In genomic region chr5:96410013-96410412, GRCh38 we compare ENCODE assay signal across 23 cellular contexts. TPM values are rescaled to one million over a fixed set of nuclear protein-coding genes. Genes with fewer than 3 reads are reported as not detected.
DNase-seq lines count a peak whose midpoint lies in the region; ATAC-seq and TF ChIP-seq lines count a peak whose summit lies in the region.
"Had no signal": no experiment of that assay in that cellular context is flagged by ENCODE, and none has a peak within 500 bp of the region (broad histone marks: within the 10 kb centered on the region; RNA-seq: fewer than 3 reads in every experiment).

No MANE protein-coding gene starts in this region.

- no peaks in the 10 kb centered on the region for H3K9me3 ChIP-seq in osteoblast (ENCODE audit: low read depth, low read length)
- no peaks in the 10 kb centered on the region for H3K9me3 ChIP-seq in CD8-positive, alpha-beta T cell (ENCODE audit: low read length)
- H3K9me3 ChIP-seq: BLaER1, MG63 had no signal

- no peaks in the 10 kb centered on the region for H3K36me3 ChIP-seq in osteoblast (ENCODE audit: insufficient read depth, low read length)
- H3K36me3 ChIP-seq in CD8-positive, alpha-beta T cell (ENCODE audit: insufficient read depth, low read length): no peaks in the 10 kb centered on the region
- H3K36me3 ChIP-seq: BLaER1, MG63 had no signal

- ATAC-seq in CD8-positive, alpha-beta T cell: no peak
- ATAC-seq in activated T-cell treated with anti-CD3 and anti-CD28 coated beads, Interleukin-2, amount 50 U/mL, for 4 hours: no peak
- no peak for ATAC-seq in T-cell (replicated peaks in 1 of 4)
- ATAC-seq: HepG2 had no signal

- H2AFZ ChIP-seq in osteoblast (ENCODE audit: low read length): no peak overlapping the region
- H2AFZ ChIP-seq: PC-9 had no signal

- H3K4me3 ChIP-seq in epithelial cell of esophagus (ENCODE audit: low read length) (no peak overlapping the region), osteoblast (ENCODE audit: insufficient read depth, low read length) (no peak overlapping the region)
- no peak overlapping the region for H3K4me3 ChIP-seq in CD8-positive, alpha-beta T cell (ENCODE audit: low read depth, low read length)
- H3K4me3 ChIP-seq: BLaER1, MG63, PC-9 had no signal

- intact Hi-C loops in CD8-positive, alpha-beta T cell (cut with DNase I, micrococcal nuclease): no loop called here

- no peaks in the 10 kb centered on the region for H4K20me1 ChIP-seq in osteoblast (ENCODE audit: insufficient read depth, low read length)
- H4K20me1 ChIP-seq: BLaER1 had no signal

- H3K4me3 Mint-ChIP-seq in CD8-positive, alpha-beta T cell: no peak overlapping the region
- H3K4me3 Mint-ChIP-seq in activated T-cell treated with anti-CD3 and anti-CD28 coated beads, Interleukin-2, amount 50 U/mL, for 4 hours: no peak overlapping the region
- H3K4me3 Mint-ChIP-seq in T-cell: no peak overlapping the region
- H3K4me3 Mint-ChIP-seq: CD4-positive, CD25-positive, alpha-beta regulatory T cell had no signal

- CTCF ChIA-PET in RWPE1 (lab: Yijun Ruan, JAX) (interaction anchor here (0.6 kb wide), 1 partner anchor 51 kb away, joined by 3 read pairs; no protein-coding TSS in a partner anchor), T-cell (lab: Charles Lee) (no interaction called here)
- CTCF ChIA-PET in CD8-positive, alpha-beta T cell (lab: Charles Lee): no interaction called here

- H3K27me3 ChIP-seq in osteoblast (ENCODE audit: insufficient read depth, low read length): no peaks in the 10 kb centered on the region
- H3K27me3 ChIP-seq in CD8-positive, alpha-beta T cell (ENCODE audit: insufficient read depth, low read length): no peaks in the 10 kb centered on the region
- H3K27me3 ChIP-seq: BLaER1, MG63 had no signal

- H3K27me3 Mint-ChIP-seq in CD8-positive, alpha-beta T cell (ENCODE audit: low read depth): peaks cover 4% of the 10 kb centered on the region
- H3K27me3 Mint-ChIP-seq in activated T-cell treated with anti-CD3 and anti-CD28 coated beads, Interleukin-2, amount 50 U/mL, for 4 hours (ENCODE audit: low read depth): peaks cover 3% of the 10 kb centered on the region
- peaks cover 4 to 7% of the 10 kb centered on the region in 2 donors for H3K27me3 Mint-ChIP-seq in T-cell

- H3K36me3 Mint-ChIP-seq in CD8-positive, alpha-beta T cell: no peaks in the 10 kb centered on the region
- H3K36me3 Mint-ChIP-seq in activated T-cell treated with anti-CD3 and anti-CD28 coated beads, Interleukin-2, amount 50 U/mL, for 4 hours (ENCODE audit: insufficient read depth): no peaks in the 10 kb centered on the region
- H3K36me3 Mint-ChIP-seq in T-cell: no peaks in the 10 kb centered on the region
- H3K36me3 Mint-ChIP-seq: CD4-positive, CD25-positive, alpha-beta regulatory T cell had no signal

- H3K4me1 Mint-ChIP-seq in CD8-positive, alpha-beta T cell (ENCODE audit: low read depth): no peaks in the 10 kb centered on the region
- H3K4me1 Mint-ChIP-seq in activated T-cell treated with anti-CD3 and anti-CD28 coated beads, Interleukin-2, amount 50 U/mL, for 4 hours (ENCODE audit: low read depth): no peaks in the 10 kb centered on the region
- H3K4me1 Mint-ChIP-seq in T-cell: no peaks in the 10 kb centered on the region
- H3K4me1 Mint-ChIP-seq: CD4-positive, CD25-positive, alpha-beta regulatory T cell had no signal

- no peak overlapping the region for H3K27ac Mint-ChIP-seq in CD8-positive, alpha-beta T cell
- H3K27ac Mint-ChIP-seq in T-cell: no peak overlapping the region
- H3K27ac Mint-ChIP-seq: CD4-positive, CD25-positive, alpha-beta regulatory T cell had no signal

- no peaks in the 10 kb centered on the region for H3K9me3 Mint-ChIP-seq in CD8-positive, alpha-beta T cell
- no peaks in the 10 kb centered on the region for H3K9me3 Mint-ChIP-seq in activated T-cell treated with anti-CD3 and anti-CD28 coated beads, Interleukin-2, amount 50 U/mL, for 4 hours
- no peaks in the 10 kb centered on the region for H3K9me3 Mint-ChIP-seq in T-cell
- H3K9me3 Mint-ChIP-seq: CD4-positive, CD25-positive, alpha-beta regulatory T cell had no signal

- peak overlapping the region; percentile 12 for H3K4me2 ChIP-seq in osteoblast (ENCODE audit: insufficient read depth, low read length)
- H3K4me2 ChIP-seq: BLaER1, PC-9 had no signal

- POLR2A ChIA-PET in RWPE1 (lab: Yijun Ruan, JAX; ENCODE audit: low non-redundant PET) (no interaction called here), T-cell (lab: Charles Lee) (no interaction called here)
- POLR2A ChIA-PET in CD8-positive, alpha-beta T cell (lab: Charles Lee): no interaction called here

- no peaks in the 10 kb centered on the region for H3K79me2 ChIP-seq in osteoblast (ENCODE audit: insufficient read depth, low read length)

- DNase-seq in ELR (ENCODE audit: low read depth): peak; percentile 43
- no peak for DNase-seq in RWPE1 (ENCODE audit: low spot score)
- DNase-seq in epithelial cell of esophagus (ENCODE audit: low read depth): peak; percentile 39
- peak; percentile 38 for DNase-seq in osteoblast (ENCODE audit: insufficient read length, low spot score, missing footprints)
- DNase-seq in CD8-positive, alpha-beta T cell: no peak
- DNase-seq in activated T-cell treated with anti-CD3 and anti-CD28 coated beads, Interleukin-2, amount 50 U/mL, for 4 hours: no peak
- DNase-seq in activated CD8-positive, alpha-beta memory T cell treated with anti-CD3 and anti-CD28 coated beads, Interleukin-2, amount 50 U/mL, for 48 hours: no peak
- no peak for DNase-seq in T-cell
- DNase-seq: CD4-positive, CD25-positive, alpha-beta regulatory T cell; GDM1; Kasumi-1; MG63; NCI-H1105 treated with DMSO at 0.1 percent for 48 hours; NCI-H146; NCI-H1930; NCI-H2107; NCI-H526 treated with DMSO at 0.1 percent for 48 hours; PC-9; RPMI8226; SHP77 treated with DMSO at 0.1 percent for 48 hours had no signal

- no peak for TF ChIP-seq CTCF in RWPE1 (conservative IDR thresholded peaks at IDR 0.05; ENCODE audit: low read depth)
- TF ChIP-seq CTCF in epithelial cell of esophagus (IDR thresholded peaks at IDR 0.05; ENCODE audit: insufficient read depth, low read depth, low read length, missing control alignments): no peak
- TF ChIP-seq CTCF in osteoblast (IDR thresholded peaks at IDR 0.05; ENCODE audit: extremely low read depth, low read depth, low read length): no peak
- TF ChIP-seq CTCF in CD8-positive, alpha-beta T cell (IDR thresholded peaks at IDR 0.05): no peak

- H3K4me1 ChIP-seq in osteoblast (ENCODE audit: insufficient read depth, low read length): peaks cover 33% of the 10 kb centered on the region
- no peaks in the 10 kb centered on the region for H3K4me1 ChIP-seq in CD8-positive, alpha-beta T cell (ENCODE audit: insufficient read depth, low read length)

- H3K27ac ChIP-seq in RWPE1 (peak overlapping the region; percentile 97), osteoblast (ENCODE audit: low read depth, low read length) (peak overlapping the region; percentile 67)
- no peak overlapping the region for H3K27ac ChIP-seq in CD8-positive, alpha-beta T cell (ENCODE audit: low read depth, low read length)
- H3K27ac ChIP-seq: BLaER1, PC-9 had no signal

RNA-seq across cellular contexts. Expression of gene PCSK1, which starts 23.0 kb away (rescaled TPM):
- 0.88 and 1.1 TPM in 2 replicates for total RNA-seq in osteoblast
- not detected for total RNA-seq in CD8-positive, alpha-beta T cell
- total RNA-seq in activated T-cell treated with anti-CD3 and anti-CD28 coated beads, Interleukin-2, amount 50 U/mL, for 4 hours: not detected
- not detected for total RNA-seq in T-cell
- total RNA-seq: CD4-positive, CD25-positive, alpha-beta regulatory T cell; HepG2; HT-29; PC-9 had no signal

Comparison
In these comparisons a context has a peak if more than half of its experiments do, and no peak if none do; other contexts are left out.
1. DNase-seq: peak in ELR (single experiment), epithelial cell of esophagus (single experiment) and osteoblast (single experiment); none in RWPE1 (single experiment), CD8-positive, alpha-beta T cell (0 of 7), activated T-cell treated with anti-CD3 and anti-CD28 coated beads, Interleukin-2, amount 50 U/mL, for 4 hours (single experiment), activated CD8-positive, alpha-beta memory T cell treated with anti-CD3 and anti-CD28 coated beads, Interleukin-2, amount 50 U/mL, for 48 hours (single experiment) and T-cell (0 of 34).